Comparison of ENCODE assay signal across 10 cellular contexts in the genomic region with DNA sequence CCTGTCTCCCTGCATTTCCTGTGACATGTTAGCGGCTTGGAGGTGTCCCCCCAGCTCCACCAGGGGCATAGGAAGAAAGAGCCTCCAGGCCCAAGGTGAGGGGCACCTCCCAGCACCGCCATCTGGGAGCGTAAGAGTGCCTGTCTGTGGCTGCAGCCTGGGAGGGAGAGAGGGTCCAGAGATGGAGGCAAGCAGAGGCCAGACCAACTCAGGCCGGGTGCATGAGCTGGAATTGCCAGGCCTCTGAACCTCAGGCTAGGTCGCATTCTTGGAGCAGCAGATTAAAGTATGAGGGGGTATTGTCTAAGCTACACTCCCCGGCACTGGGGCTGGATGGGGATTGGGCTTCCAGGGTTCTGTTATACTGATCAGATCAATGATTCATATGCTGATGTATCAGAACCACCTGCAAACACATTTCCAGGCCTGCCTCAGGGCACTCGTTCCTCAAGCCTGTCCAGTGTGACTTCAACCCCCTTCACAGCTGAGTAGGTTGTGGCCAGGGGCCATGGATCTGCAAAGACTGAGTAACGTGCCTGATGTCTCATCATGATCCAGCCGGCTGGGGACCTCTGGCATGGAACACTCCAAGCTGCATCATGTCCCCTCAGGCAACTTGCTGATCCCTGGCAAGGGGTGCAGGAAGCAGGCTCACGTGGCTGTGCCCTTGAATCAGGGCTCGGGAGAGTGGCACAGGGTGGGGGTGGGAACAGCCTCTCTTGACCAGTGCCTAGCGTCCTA.
DNase-seq lines count a peak whose midpoint lies in the region; ATAC-seq and TF ChIP-seq lines count a peak whose summit lies in the region.
"Had no signal": no experiment of that assay in that cellular context is flagged by ENCODE, and none has a peak within 500 bp of the region (broad histone marks: within the 10 kb centered on the region; RNA-seq: fewer than 3 reads in every experiment).

No MANE protein-coding gene starts in this region.

- no peaks in the 10 kb centered on the region for H3K27me3 Mint-ChIP-seq in T-helper 1 cell treated with Interleukin-12 subunit alpha and Interleukin-12 subunit beta and Interleukin-4 antibody, amounts not matched to agents 30 μg/mL and 1 μg/mL, for 36 hours (ENCODE audit: low read depth)
- H3K27me3 Mint-ChIP-seq in T-cell, result no peaks in the 10 kb centered on the region

- H3K4me1 Mint-ChIP-seq in T-helper 1 cell treated with Interleukin-12 subunit alpha and Interleukin-12 subunit beta and Interleukin-4 antibody, amounts not matched to agents 30 μg/mL and 1 μg/mL, for 36 hours (ENCODE audit: low read depth), result peaks cover 31% of the 10 kb centered on the region
- peaks cover 10 to 19% (median 15%) of the 10 kb centered on the region in 3 donors for H3K4me1 Mint-ChIP-seq in T-cell

- H3K36me3 Mint-ChIP-seq in T-helper 1 cell treated with Interleukin-12 subunit alpha and Interleukin-12 subunit beta and Interleukin-4 antibody, amounts not matched to agents 30 μg/mL and 1 μg/mL, for 36 hours (ENCODE audit: low read depth), result peaks cover 9% of the 10 kb centered on the region
- no peaks in the 10 kb centered on the region for H3K36me3 Mint-ChIP-seq in T-cell

- peaks cover 22% of the 10 kb centered on the region for H3K9me3 Mint-ChIP-seq in T-helper 1 cell treated with Interleukin-12 subunit alpha and Interleukin-12 subunit beta and Interleukin-4 antibody, amounts not matched to agents 30 μg/mL and 1 μg/mL, for 36 hours
- peaks cover 0 to 5% (median 0%) of the 10 kb centered on the region in 3 donors for H3K9me3 Mint-ChIP-seq in T-cell

- 73 to 86% (median 81%) methylated on average over 6 to 12 of the region's 12 CpGs for WGBS in spleen, 5 donors
- 66 to 71% methylated on average over 9 to 12 of the region's 12 CpGs for WGBS in tibial nerve, 2 donors

- peaks cover 21 to 62% (median 43%) of the 10 kb centered on the region in 6 donors for H3K4me1 ChIP-seq in spleen
- peaks cover 0 to 75% (median 40%) of the 10 kb centered on the region in 4 donors for H3K4me1 ChIP-seq in tibial nerve

- intact Hi-C loops in spleen (cut with DNase I; ENCODE audit: low total_unique reads), result no loop called here

- TF ChIP-seq POLR2A in spleen (IDR thresholded peaks at IDR 0.05) (no peak), tibial nerve (IDR thresholded peaks at IDR 0.05) (no peak)

- DNase-seq in T-helper 1 cell (no peak), T-cell (no peak), fibroblast of gingiva (ENCODE audit: low read depth) (peak; percentile 74), spleen (peak; percentile 73), tibial nerve (ENCODE audit: low spot score in 2 of 2) (no peak), 8988T (no peak), superior temporal gyrus (ENCODE audit: extremely low spot score) (no peak)
- DNase-seq: anterior cingulate cortex, NCI-H1105 had no signal

- ATAC-seq in T-cell (replicated peaks in 1 of 4), result no peak

- no peak for TF ChIP-seq EP300 in tibial nerve (IDR thresholded peaks at IDR 0.05)

- CTCF ChIA-PET in T-cell (lab: Charles Lee), result no interaction called here

- H3K27ac ChIP-seq in spleen (peak overlapping the region in 5 of 8 donors; percentile 65 to 83 (median 72)), tibial nerve (peak overlapping the region in 2 of 4 donors; percentile 87 to 90)

- POLR2A ChIA-PET in T-cell (lab: Charles Lee), result interaction anchor here in 1 of 2 donors (1.1 kb wide), 1 partner anchor 131 kb away, joined by 3 read pairs; a partner anchor contains a TSS

- TF ChIP-seq CTCF in spleen (IDR thresholded peaks at IDR 0.05 in 8 of 11, conservative IDR thresholded peaks at IDR 0.05 in 3 of 11), result no peak
- no peak for TF ChIP-seq CTCF in tibial nerve (IDR thresholded peaks at IDR 0.05)

- peak overlapping the region; percentile 28 for H3K27ac Mint-ChIP-seq in T-helper 1 cell treated with Interleukin-12 subunit alpha and Interleukin-12 subunit beta and Interleukin-4 antibody, amounts not matched to agents 30 μg/mL and 1 μg/mL, for 36 hours
- no peak overlapping the region for H3K27ac Mint-ChIP-seq in T-cell

- H3K27me3 ChIP-seq in spleen (replicated peaks in 1 of 7) (no peaks in the 10 kb centered on the region), tibial nerve (no peaks in the 10 kb centered on the region)

- H3K36me3 ChIP-seq in spleen (no peaks in the 10 kb centered on the region), tibial nerve (no peaks in the 10 kb centered on the region)

- H3K4me3 ChIP-seq in spleen, result no peak overlapping the region
- H3K4me3 ChIP-seq in tibial nerve, result no peak overlapping the region

- H3K9me3 ChIP-seq in spleen, result peaks cover 0 to 13% (median 9%) of the 10 kb centered on the region in 8 donors
- peaks cover 0 to 6% (median 0%) of the 10 kb centered on the region in 4 donors for H3K9me3 ChIP-seq in tibial nerve

- no peak overlapping the region for H3K4me3 Mint-ChIP-seq in T-helper 1 cell treated with Interleukin-12 subunit alpha and Interleukin-12 subunit beta and Interleukin-4 antibody, amounts not matched to agents 30 μg/mL and 1 μg/mL, for 36 hours
- peak overlapping the region; percentile 1 to 80 (median 78) for H3K4me3 Mint-ChIP-seq in T-cell

Comparison
In these comparisons a context has a peak if more than half of its experiments do, and no peak if none do; other contexts are left out.
1. DNase-seq: peak in fibroblast of gingiva (single experiment) and spleen (single experiment); none in T-helper 1 cell (0 of 5), T-cell (0 of 34), tibial nerve (0 of 2), 8988T (single experiment) and superior temporal gyrus (single experiment).